In genomic region chr10:59908808-59909143, GRCh38 we compare ENCODE assay signal across 8 cellular contexts. TPM values are rescaled to one million over a fixed set of nuclear protein-coding genes. Genes with fewer than 3 reads are reported as not detected.
A peak's percentile ranks its signal among the peaks of the same experiment; 100 is the strongest.
DNase-seq lines count a peak whose midpoint lies in the region; ATAC-seq and TF ChIP-seq lines count a peak whose summit lies in the region.

No MANE protein-coding gene starts in this region.

- H4K20me1 ChIP-seq in PC-3 (ENCODE audit: low read length), result peaks cover 16% of the 10 kb centered on the region

- POLR2A ChIA-PET in CD8-positive, alpha-beta T cell (lab: Charles Lee), result interaction anchor here (0.6 to 0.7 kb wide), 2 partner anchors 29 to 44 kb away, joined by 3 read pairs; no protein-coding TSS in a partner anchor
- POLR2A ChIA-PET in PC-3 (lab: Charles Lee; ENCODE audit: unreplicated experiment), result interaction anchor here (0.6 to 1.6 kb wide), 3 partner anchors 23 to 97 kb away, joined by 3 to 5 read pairs (median 3); no protein-coding TSS in a partner anchor

- H3K27ac ChIP-seq in CD8-positive, alpha-beta T cell (ENCODE audit: low read depth, low read length), result peak overlapping the region; percentile 77
- H3K27ac ChIP-seq in PC-3 (ENCODE audit: low read length) (peak overlapping the region; percentile 70), endodermal cell (ENCODE audit: low read depth, low read length) (peak overlapping the region; percentile 75), parathyroid adenoma (peak overlapping the region; percentile 77)

- CTCF ChIA-PET in CD8-positive, alpha-beta T cell (lab: Charles Lee), result interaction anchor here (0.6 to 2.1 kb wide), 4 partner anchors 13 to 633 kb away, joined by 4 to 9 read pairs (median 5); no protein-coding TSS in a partner anchor
- CTCF ChIA-PET in PC-3 (lab: Charles Lee), result interaction anchor here (1.0 kb wide), 1 partner anchor 40 kb away, joined by 3 read pairs; no protein-coding TSS in a partner anchor

- 52% methylated on average over 4 of the region's 4 CpGs; no CpG with 5 or more reads in 1 of the 2 experiments for WGBS in endodermal cell (ENCODE audit: insufficient coverage in 1 of 2, insufficient read length in 1 of 2), 2 experiments

- H3K9me3 Mint-ChIP-seq in CD8-positive, alpha-beta T cell, result peaks cover under 1% of the 10 kb centered on the region
- H3K9me3 Mint-ChIP-seq in endodermal cell, result peaks cover 12% of the 10 kb centered on the region

- H3K9ac ChIP-seq in PC-3 (ENCODE audit: low read length) (peak overlapping the region; percentile 82; the same call in 1 of the 2 replicates), endodermal cell (ENCODE audit: extremely low read depth, low read length, poor library complexity, severe bottlenecking) (peak overlapping the region; percentile 73), parathyroid adenoma (no peak overlapping the region)

- peaks cover 12% of the 10 kb centered on the region for H3F3A ChIP-seq in PC-3 (ENCODE audit: low read length, unreplicated experiment)

- peaks cover 36% of the 10 kb centered on the region for H3K4me1 ChIP-seq in CD8-positive, alpha-beta T cell (ENCODE audit: insufficient read depth, low read length)
- H3K4me1 ChIP-seq in PC-3 (ENCODE audit: insufficient read depth, low read length) (peaks cover 36% of the 10 kb centered on the region), endodermal cell (ENCODE audit: control insufficient read depth, insufficient read depth, low read length) (peaks cover 16% of the 10 kb centered on the region), parathyroid adenoma (peaks cover 17% of the 10 kb centered on the region)

- peaks cover 25% of the 10 kb centered on the region for H3K79me2 ChIP-seq in PC-3 (ENCODE audit: low read length)
- no peaks in the 10 kb centered on the region for H3K79me2 ChIP-seq in parathyroid adenoma

- peak overlapping the region; percentile 97 for H3K27ac Mint-ChIP-seq in CD8-positive, alpha-beta T cell
- H3K27ac Mint-ChIP-seq in endodermal cell, result peak overlapping the region; percentile 99

- peak overlapping the region; percentile 84 for H3K4me2 ChIP-seq in PC-3 (ENCODE audit: low read length)
- H3K4me2 ChIP-seq in parathyroid adenoma (ENCODE audit: low read length), result peak overlapping the region; percentile 91

- H2AFZ ChIP-seq in PC-3 (ENCODE audit: low read length), result peak overlapping the region; percentile 70
- peak overlapping the region; percentile 81 for H2AFZ ChIP-seq in parathyroid adenoma

- H3K36me3 Mint-ChIP-seq in CD8-positive, alpha-beta T cell, result peaks cover 8% of the 10 kb centered on the region
- no peaks in the 10 kb centered on the region for H3K36me3 Mint-ChIP-seq in endodermal cell (ENCODE audit: low read depth)

- peak overlapping the region; percentile 51 for H3K4me3 ChIP-seq in CD8-positive, alpha-beta T cell (ENCODE audit: low read depth, low read length)
- H3K4me3 ChIP-seq in PC-3 (ENCODE audit: low read length) (peak overlapping the region; percentile 93), endodermal cell (ENCODE audit: low read length) (peak overlapping the region; percentile 88), parathyroid adenoma (ENCODE audit: low read depth, low read length) (peak overlapping the region; percentile 86)

- DNase-seq in CD8-positive, alpha-beta T cell, result no peak
- no peak for DNase-seq in PC-3
- no peak for DNase-seq in endodermal cell
- no peak for DNase-seq in 8988T
- DNase-seq in stimulated activated CD4-positive, alpha-beta T cell treated with anti-CD3 and anti-CD28 coated beads, Interleukin-2, amount 100 ng/mL, for 24 hours, result no peak
- no peak for DNase-seq in COLO668 (lab: John Stamatoyannopoulos, UW; ENCODE audit: unreplicated experiment)

- no peak for ATAC-seq in CD8-positive, alpha-beta T cell
- ATAC-seq in PC-3 (no peak), GM18519 (IDR thresholded peaks at IDR 0.05; ENCODE audit: low FRiP score, unreplicated experiment) (no peak)

- BruUV-seq in PC-3 (replicated peaks; lab: Mats Ljungman, UMichigan), result no TSS peak

- H3K9me3 ChIP-seq in CD8-positive, alpha-beta T cell (ENCODE audit: low read length), result no peaks in the 10 kb centered on the region
- H3K9me3 ChIP-seq in PC-3 (ENCODE audit: low read length) (peaks cover 3% of the 10 kb centered on the region; the same call in 1 of the 2 replicates), endodermal cell (ENCODE audit: control insufficient read depth, low read length) (peaks cover 7% of the 10 kb centered on the region), parathyroid adenoma (ENCODE audit: control insufficient read depth, low read length) (no peaks in the 10 kb centered on the region)

- peaks cover 46% of the 10 kb centered on the region for H3K4me1 Mint-ChIP-seq in CD8-positive, alpha-beta T cell (ENCODE audit: low read depth)
- H3K4me1 Mint-ChIP-seq in endodermal cell, result peaks cover 33% of the 10 kb centered on the region

- H3K27me3 Mint-ChIP-seq in CD8-positive, alpha-beta T cell (ENCODE audit: low read depth), result no peaks in the 10 kb centered on the region
- no peaks in the 10 kb centered on the region for H3K27me3 Mint-ChIP-seq in endodermal cell (ENCODE audit: insufficient read depth)

- H3K4me3 Mint-ChIP-seq in CD8-positive, alpha-beta T cell, result peak overlapping the region; percentile 95
- H3K4me3 Mint-ChIP-seq in endodermal cell, result peak overlapping the region; percentile 93

- TF ChIP-seq CTCF in CD8-positive, alpha-beta T cell (IDR thresholded peaks at IDR 0.05), result no peak
- no peak for TF ChIP-seq CTCF in PC-3 (conservative IDR thresholded peaks at IDR 0.05; ENCODE audit: low read depth, low read length)
- no peak for TF ChIP-seq CTCF in endodermal cell (conservative IDR thresholded peaks at IDR 0.05)
- TF ChIP-seq CTCF in parathyroid adenoma (IDR thresholded peaks at IDR 0.05), result no peak

- H3K27me3 ChIP-seq in CD8-positive, alpha-beta T cell (ENCODE audit: insufficient read depth, low read length), result no peaks in the 10 kb centered on the region
- H3K27me3 ChIP-seq in PC-3 (ENCODE audit: low read length) (no peaks in the 10 kb centered on the region), endodermal cell (ENCODE audit: control insufficient read depth, insufficient read depth, low read length, poor library complexity, severe bottlenecking) (no peaks in the 10 kb centered on the region), parathyroid adenoma (ENCODE audit: control insufficient read depth, insufficient read depth, low read length) (no peaks in the 10 kb centered on the region)

- H3K36me3 ChIP-seq in CD8-positive, alpha-beta T cell (ENCODE audit: insufficient read depth, low read length), result no peaks in the 10 kb centered on the region
- no peaks in the 10 kb centered on the region for H3K36me3 ChIP-seq in PC-3 (ENCODE audit: low read depth, low read length)
- H3K36me3 ChIP-seq in endodermal cell (ENCODE audit: control insufficient read depth, insufficient read depth, low read length), result no peaks in the 10 kb centered on the region
- no peaks in the 10 kb centered on the region for H3K36me3 ChIP-seq in parathyroid adenoma (ENCODE audit: control insufficient read depth, insufficient read depth, low read length)

- intact Hi-C loops in CD8-positive, alpha-beta T cell (cut with DNase I, micrococcal nuclease), result loop anchor here (1.0 to 5.0 kb wide), 6 partner anchors 76 to 1994 kb away; partner anchors contain the start of genes CDK1 (in 2 of the 2) and ARID5B (in 1 of the 2)
- intact Hi-C loops in PC-3 (cut with micrococcal nuclease), result loop anchor here (1.0 to 5.0 kb wide), 4 partner anchors 57 to 196 kb away; no protein-coding TSS in a partner anchor

- no peaks in the 10 kb centered on the region for H3K9me2 ChIP-seq in PC-3 (replicated peaks; ENCODE audit: low read length)

RNA-seq across cellular contexts. Expression of gene CCDC6, which starts 2.4 kb away (rescaled TPM):
- 10 to 100 TPM; 21.6 to 23.7 TPM for total RNA-seq in CD8-positive, alpha-beta T cell
- total RNA-seq in PC-3 (2014; rRNA removed) (37.6 and 46.1 TPM in 2 replicates), endodermal cell (10 to 100 TPM; 29.3 to 30.4 TPM)
- 28.3 TPM for polyA plus RNA-seq in endodermal cell (2013, experiment 1 of 2)
- polyA plus RNA-seq in endodermal cell (2013, experiment 2 of 2), result 27.9 TPM
